ENCODE assay signal across 2 cellular contexts in the genomic region with DNA sequence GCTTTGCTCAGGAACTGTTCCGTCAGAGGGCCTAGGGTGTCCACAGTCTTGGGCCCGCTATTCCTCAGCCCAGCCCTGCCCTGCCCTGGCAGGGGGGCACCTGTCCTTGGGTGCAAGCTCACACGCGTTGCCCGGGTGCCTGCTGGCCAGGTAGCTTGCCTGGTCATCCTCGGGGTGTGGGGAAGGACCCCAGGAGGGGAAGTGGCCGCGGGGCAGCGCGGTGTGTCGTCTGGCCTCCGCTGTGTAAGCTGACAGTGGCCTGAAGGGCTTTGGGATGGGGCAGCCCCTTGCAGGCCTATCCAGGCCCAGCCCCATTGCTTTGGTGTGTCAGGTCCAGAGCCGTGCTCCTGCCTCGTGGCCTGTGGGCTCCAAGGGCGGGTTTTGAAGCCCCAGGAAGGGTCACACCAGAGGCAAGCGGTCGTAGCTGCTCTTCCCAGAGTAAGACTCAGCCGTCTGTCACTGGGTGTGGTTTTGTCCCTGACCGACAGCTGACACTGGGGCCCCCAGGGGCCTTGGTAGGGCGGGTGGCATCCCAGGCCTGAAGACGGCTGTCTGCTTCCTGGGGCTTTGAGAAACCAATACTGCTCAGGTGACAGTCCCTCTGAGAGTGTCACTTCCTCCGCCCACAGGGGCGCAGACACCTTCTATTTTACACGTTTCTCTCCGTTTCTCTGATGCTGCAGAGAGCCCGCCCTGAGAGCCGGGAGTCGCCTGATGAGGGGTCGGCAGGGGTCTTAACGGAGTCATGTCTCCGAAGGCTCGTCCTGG.
TF ChIP-seq lines count a peak whose summit lies in the region.

No MANE protein-coding gene starts in this region.

TF ChIP-seq in liver, 16 proteins besides CTCF, POLR2A, EP300 and RAD21 (continued from another document):
- TF ChIP-seq, protein P1, sequence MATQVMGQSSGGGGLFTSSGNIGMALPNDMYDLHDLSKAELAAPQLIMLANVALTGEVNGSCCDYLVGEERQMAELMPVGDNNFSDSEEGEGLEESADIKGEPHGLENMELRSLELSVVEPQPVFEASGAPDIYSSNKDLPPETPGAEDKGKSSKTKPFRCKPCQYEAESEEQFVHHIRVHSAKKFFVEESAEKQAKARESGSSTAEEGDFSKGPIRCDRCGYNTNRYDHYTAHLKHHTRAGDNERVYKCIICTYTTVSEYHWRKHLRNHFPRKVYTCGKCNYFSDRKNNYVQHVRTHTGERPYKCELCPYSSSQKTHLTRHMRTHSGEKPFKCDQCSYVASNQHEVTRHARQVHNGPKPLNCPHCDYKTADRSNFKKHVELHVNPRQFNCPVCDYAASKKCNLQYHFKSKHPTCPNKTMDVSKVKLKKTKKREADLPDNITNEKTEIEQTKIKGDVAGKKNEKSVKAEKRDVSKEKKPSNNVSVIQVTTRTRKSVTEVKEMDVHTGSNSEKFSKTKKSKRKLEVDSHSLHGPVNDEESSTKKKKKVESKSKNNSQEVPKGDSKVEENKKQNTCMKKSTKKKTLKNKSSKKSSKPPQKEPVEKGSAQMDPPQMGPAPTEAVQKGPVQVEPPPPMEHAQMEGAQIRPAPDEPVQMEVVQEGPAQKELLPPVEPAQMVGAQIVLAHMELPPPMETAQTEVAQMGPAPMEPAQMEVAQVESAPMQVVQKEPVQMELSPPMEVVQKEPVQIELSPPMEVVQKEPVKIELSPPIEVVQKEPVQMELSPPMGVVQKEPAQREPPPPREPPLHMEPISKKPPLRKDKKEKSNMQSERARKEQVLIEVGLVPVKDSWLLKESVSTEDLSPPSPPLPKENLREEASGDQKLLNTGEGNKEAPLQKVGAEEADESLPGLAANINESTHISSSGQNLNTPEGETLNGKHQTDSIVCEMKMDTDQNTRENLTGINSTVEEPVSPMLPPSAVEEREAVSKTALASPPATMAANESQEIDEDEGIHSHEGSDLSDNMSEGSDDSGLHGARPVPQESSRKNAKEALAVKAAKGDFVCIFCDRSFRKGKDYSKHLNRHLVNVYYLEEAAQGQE (IDR thresholded peaks at IDR 0.05): no peak
- TF ChIP-seq EGR1 (IDR thresholded peaks at IDR 0.05; ENCODE audit: low read depth in 2 of 2) (no peak), FOXA2 (IDR thresholded peaks at IDR 0.05) (no peak), NR2F2 (IDR thresholded peaks at IDR 0.05) (no peak), HNF4A (conservative IDR thresholded peaks at IDR 0.05) (no peak), TAF1 (conservative IDR thresholded peaks at IDR 0.05) (no peak), MAX (IDR thresholded peaks at IDR 0.05) (no peak)
TF ChIP-seq in liver: peak in this region for 0.

TF ChIP-seq in HepG2, 621 proteins besides CTCF, POLR2A, EP300 and RAD21 (continued from another document):
- no peak for TF ChIP-seq MEF2D (CRISPR knock-in tag; IDR thresholded peaks at IDR 0.05)
- TF ChIP-seq DMAP1 (CRISPR knock-in tag; IDR thresholded peaks at IDR 0.05): no peak
- no peak for TF ChIP-seq ZNF619 (CRISPR knock-in tag; IDR thresholded peaks at IDR 0.05)
- no peak for TF ChIP-seq ZNF558 (CRISPR knock-in tag; IDR thresholded peaks at IDR 0.05; ENCODE audit: borderline replicate concordance)
- TF ChIP-seq HMGA1 (CRISPR knock-in tag; conservative IDR thresholded peaks at IDR 0.05): no peak
- TF ChIP-seq, protein P2, sequence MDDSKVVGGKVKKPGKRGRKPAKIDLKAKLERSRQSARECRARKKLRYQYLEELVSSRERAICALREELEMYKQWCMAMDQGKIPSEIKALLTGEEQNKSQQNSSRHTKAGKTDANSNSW (CRISPR knock-in tag; IDR thresholded peaks at IDR 0.05; ENCODE audit: borderline replicate concordance): no peak
- no peak for TF ChIP-seq ZNF235 (CRISPR knock-in tag; IDR thresholded peaks at IDR 0.05; ENCODE audit: borderline replicate concordance)
